In genomic region chr10:102855731-102856436, GRCh38 we compare ENCODE assay signal across 9 cellular contexts. TPM values are rescaled to one million over a fixed set of nuclear protein-coding genes. Genes with fewer than 3 reads are reported as not detected.
DNase-seq lines count a peak whose midpoint lies in the region; ATAC-seq, FAIRE-seq and TF ChIP-seq lines count a peak whose summit lies in the region.
"Not testable (repeated sequence)": the region's sequence is repeated elsewhere in the genome, so short reads cannot be mapped to it uniquely, and the experiment has no call there.
"Had no signal": no experiment of that assay in that cellular context is flagged by ENCODE, and none has a peak within 500 bp of the region (broad histone marks: within the 10 kb centered on the region; RNA-seq: fewer than 3 reads in every experiment).

No MANE protein-coding gene starts in this region.

- H3K36me3 ChIP-seq in endodermal cell (ENCODE audit: control insufficient read depth, insufficient read depth, low read length); HepG2 (replicated peaks in 1 of 2; ENCODE audit: control insufficient read depth in 1 of 2, insufficient read depth in 2 of 2, low read length in 2 of 2); smooth muscle cell (ENCODE audit: low read depth): not testable (repeated sequence)

- not testable (repeated sequence) for H3K4me1 Mint-ChIP-seq in activated T-helper 17 cell treated with anti-CD3 and anti-CD28 coated beads, Interleukin-2, amount 50 U/mL, for 72 hours; endodermal cell

- WGBS in endodermal cell (ENCODE audit: insufficient coverage in 1 of 2, insufficient read length in 1 of 2), 2 experiments, result 74 to 78% methylated on average over 8 to 10 of the region's 11 CpGs
- 47% methylated on average over 10 of the region's 11 CpGs for WGBS in HepG2 (ENCODE audit: low lambda C conversion rate)
- WGBS in smooth muscle cell (ENCODE audit: low lambda C conversion rate), result 7% methylated on average over 11 of the region's 11 CpGs

- peak; percentile 15 for FAIRE-seq in HepG2 (lab: Jason Lieb, UNC)

- CTCF ChIA-PET in AG04450 (lab: Charles Lee), result interaction anchor here (0.7 kb wide), 1 partner anchor 28 kb away, joined by 3 read pairs; no protein-coding TSS in a partner anchor
- CTCF ChIA-PET in RWPE1 (lab: Yijun Ruan, JAX), result interaction anchor here (0.9 kb wide), 1 partner anchor 21 kb away, joined by 4 read pairs; no protein-coding TSS in a partner anchor
- CTCF ChIA-PET in HepG2 (lab: Yijun Ruan, JAX; ENCODE audit: low intra/inter-chr PET ratio, low total read pairs), result not testable (repeated sequence)

- POLR2A ChIA-PET in AG04450 (lab: Yijun Ruan, JAX) (interaction anchor here (0.7 to 1.4 kb wide), 2 partner anchors 113 to 142 kb away, joined by 3 read pairs; partner anchors contain the start of genes ARL3 and SFXN2), HepG2 (lab: Yijun Ruan, JAX) (interaction anchor here (2.0 kb wide), 1 partner anchor 10 kb away, joined by 6 read pairs; no protein-coding TSS in a partner anchor)
- POLR2A ChIA-PET in RWPE1 (lab: Yijun Ruan, JAX; ENCODE audit: low non-redundant PET), result not testable (repeated sequence)

- H3K36me3 Mint-ChIP-seq in activated T-helper 17 cell treated with anti-CD3 and anti-CD28 coated beads, Interleukin-2, amount 50 U/mL, for 72 hours (ENCODE audit: low read depth), result peaks cover 16% of the 10 kb centered on the region
- not testable (repeated sequence) for H3K36me3 Mint-ChIP-seq in endodermal cell (ENCODE audit: low read depth)

- intact Hi-C loops in HepG2 (cut with micrococcal nuclease; ENCODE audit: unreplicated experiment), result not testable (repeated sequence)

- not testable (repeated sequence) for H3K9me3 Mint-ChIP-seq in activated T-helper 17 cell treated with anti-CD3 and anti-CD28 coated beads, Interleukin-2, amount 50 U/mL, for 72 hours; endodermal cell

- not testable (repeated sequence) for H3K9ac ChIP-seq in endodermal cell (ENCODE audit: extremely low read depth, low read length, poor library complexity, severe bottlenecking); smooth muscle cell (ENCODE audit: low read depth)
- H3K9ac ChIP-seq in HepG2 (ENCODE audit: insufficient read depth, low read depth, low read length), result peak overlapping the region; percentile 13; the same call in 1 of the 2 replicates

- not testable (repeated sequence) for ATAC-seq in activated T-helper 17 cell treated with anti-CD3 and anti-CD28 coated beads, Interleukin-2, amount 50 U/mL, for 72 hours (replicated peaks)
- ATAC-seq in HepG2, result peak; percentile 17; the same call in 1 of the 3 replicates

- peak; percentile 84 for DNase-seq in AG04450 (ENCODE audit: low read depth, low spot score)
- peak; percentile 98 for DNase-seq in H4 (ENCODE audit: low spot score)
- DNase-seq in NB4 (ENCODE audit: low read depth), result peak; percentile 98
- DNase-seq in RWPE1 (ENCODE audit: low spot score), result peak; percentile 58
- DNase-seq in endodermal cell, result peak; percentile 64
- DNase-seq in HepG2 (ENCODE audit: low spot score), result peak; percentile 83
- not testable (repeated sequence) for DNase-seq in smooth muscle cell (lab: John Stamatoyannopoulos, UW; ENCODE audit: unreplicated experiment)

- TF ChIP-seq CTCF in AG04450 (IDR thresholded peaks at IDR 0.05; ENCODE audit: low read depth, low read length); NB4 (IDR thresholded peaks at IDR 0.05; ENCODE audit: low read depth, low read length); RWPE1 (conservative IDR thresholded peaks at IDR 0.05; ENCODE audit: low read depth); endodermal cell (conservative IDR thresholded peaks at IDR 0.05); HepG2 (CRISPR knock-in tag; IDR thresholded peaks at IDR 0.05); smooth muscle cell (IDR thresholded peaks at IDR 0.05; ENCODE audit: borderline replicate concordance, insufficient read depth, poor library complexity, severe bottlenecking): not testable (repeated sequence)

- in situ Hi-C loops in HepG2 (cut with HindIII; ENCODE audit: extremely low pct_ligation_motif_present, low pct_unique_long_range_greater_than_20kb), result not testable (repeated sequence)

- H3K27ac ChIP-seq in AG04450 (ENCODE audit: low read depth, low read length), result peak overlapping the region; percentile 75
- H3K27ac ChIP-seq in RWPE1, result peak overlapping the region; percentile 63
- not testable (repeated sequence) for H3K27ac ChIP-seq in endodermal cell (ENCODE audit: low read depth, low read length)
- peak overlapping the region; percentile 58 for H3K27ac ChIP-seq in HepG2 (ENCODE audit: extremely low read length, insufficient read depth, low read length)
- H3K27ac ChIP-seq in smooth muscle cell (ENCODE audit: low read depth), result peak overlapping the region; percentile 66

- TF ChIP-seq POLR2A in NB4 (IDR thresholded peaks at IDR 0.05; ENCODE audit: extremely low read depth, insufficient read length); HepG2 (IDR thresholded peaks at IDR 0.05; ENCODE audit: insufficient read depth in 1 of 2, low read depth in 2 of 2, low read length in 2 of 2): not testable (repeated sequence)

- H2AFZ ChIP-seq in HepG2 (ENCODE audit: low read length); smooth muscle cell (ENCODE audit: low read depth): not testable (repeated sequence)

- not testable (repeated sequence) for H3K27me3 Mint-ChIP-seq in activated T-helper 17 cell treated with anti-CD3 and anti-CD28 coated beads, Interleukin-2, amount 50 U/mL, for 72 hours; endodermal cell (ENCODE audit: insufficient read depth)

- peak overlapping the region; percentile 52 for H3K4me2 ChIP-seq in HepG2 (ENCODE audit: low read depth, low read length)
- H3K4me2 ChIP-seq in smooth muscle cell, result not testable (repeated sequence)

- TF ChIP-seq RAD21 in HepG2 (CRISPR knock-in tag; IDR thresholded peaks at IDR 0.05), result not testable (repeated sequence)

- not testable (repeated sequence) for H3K4me3 ChIP-seq in AG04450 (ENCODE audit: low read depth, low read length); NB4 (ENCODE audit: low read depth, low read length); endodermal cell (ENCODE audit: low read length); smooth muscle cell
- H3K4me3 ChIP-seq in HepG2 (replicated peaks in 1 of 3; ENCODE audit: insufficient read depth in 1 of 3, low read depth in 2 of 3, low read length in 3 of 3), result peak overlapping the region in 2 of 3 experiments; percentile 10 to 39; a peak in 3 of 6 replicates

- not testable (repeated sequence) for BruUV-seq in HepG2 (replicated peaks; lab: Mats Ljungman, UMichigan)

- not testable (repeated sequence) for H3K27ac Mint-ChIP-seq in activated T-helper 17 cell treated with anti-CD3 and anti-CD28 coated beads, Interleukin-2, amount 50 U/mL, for 72 hours
- H3K27ac Mint-ChIP-seq in endodermal cell, result peak overlapping the region; percentile 58

- H3K27me3 ChIP-seq in AG04450 (ENCODE audit: control insufficient read depth, insufficient read depth, low read length); endodermal cell (ENCODE audit: control insufficient read depth, insufficient read depth, low read length, poor library complexity, severe bottlenecking); HepG2 (ENCODE audit: control insufficient read depth in 1 of 2, insufficient read depth in 2 of 2, low read length in 2 of 2); smooth muscle cell (ENCODE audit: low read depth): not testable (repeated sequence)

- not testable (repeated sequence) for H3K9me3 ChIP-seq in AG04450 (ENCODE audit: control insufficient read depth, insufficient read depth, low read length); endodermal cell (ENCODE audit: control insufficient read depth, low read length); HepG2 (ENCODE audit: low read length); smooth muscle cell (replicated peaks; ENCODE audit: low read depth)

- H3K4me1 ChIP-seq in endodermal cell (ENCODE audit: control insufficient read depth, insufficient read depth, low read length); smooth muscle cell (ENCODE audit: low read depth): not testable (repeated sequence)
- peaks cover 44% of the 10 kb centered on the region for H3K4me1 ChIP-seq in HepG2 (ENCODE audit: insufficient read depth, low read length)

- peak overlapping the region; percentile 58 for H3K4me3 Mint-ChIP-seq in activated T-helper 17 cell treated with anti-CD3 and anti-CD28 coated beads, Interleukin-2, amount 50 U/mL, for 72 hours
- H3K4me3 Mint-ChIP-seq in endodermal cell, result not testable (repeated sequence)

- not testable (repeated sequence) for H4K20me1 ChIP-seq in HepG2 (ENCODE audit: insufficient read depth, low read length); smooth muscle cell (ENCODE audit: low read depth)

- H3K79me2 ChIP-seq in HepG2 (ENCODE audit: insufficient read depth, low read length), result peaks cover 27% of the 10 kb centered on the region
- H3K79me2 ChIP-seq in smooth muscle cell (ENCODE audit: low read depth), result not testable (repeated sequence)

- not testable (repeated sequence) for H3F3A ChIP-seq in smooth muscle cell (ENCODE audit: low read depth)

- TF ChIP-seq EP300 in HepG2 (IDR thresholded peaks at IDR 0.05; ENCODE audit: low read depth in 2 of 2, low read length in 2 of 2), result 0 out of 4 replicates have a peak, but pooled peaks of 1 of the 2 experiments have one; percentile 23
- not testable (repeated sequence) for TF ChIP-seq EP300 in HepG2 (CRISPR knock-in tag; IDR thresholded peaks at IDR 0.05; ENCODE audit: borderline replicate concordance)

RNA-seq across cellular contexts. Expression of gene BORCS7, which starts 1.8 kb away (rescaled TPM):
- polyA plus RNA-seq in AG04450 (2011; rRNA removed) (21.0 and 31.1 TPM in 2 replicates), HepG2 (2011; rRNA removed) (29.4 and 33.6 TPM in 2 replicates), smooth muscle cell (9.3 and 11.5 TPM in 2 replicates)
- 7.1 and 9.7 TPM in 2 replicates for polyA minus RNA-seq in AG04450 (2011; rRNA and poly(A)+ RNA removed)
- 19.1 and 25.1 TPM in 2 replicates for total RNA-seq in H4 (2014; rRNA removed; shearing (Covaris generic))
- 10 to 100 TPM; 10.2 to 11.5 TPM for total RNA-seq in activated T-helper 17 cell treated with anti-CD3 and anti-CD28 coated beads, Interleukin-2, amount 50 U/mL, for 72 hours
- total RNA-seq in endodermal cell (1 to 10 TPM; 5.0 to 5.7 TPM), HepG2 (2016; rRNA removed; fragmentation: Illumina TruSeq; extraction: Trizol) (23.8 and 28.8 TPM in 2 replicates), smooth muscle cell (18.3 and 35.7 TPM in 2 replicates)
- polyA plus RNA-seq in endodermal cell (2013, experiment 1 of 2), result 16.1 TPM
- 15.2 TPM for polyA plus RNA-seq in endodermal cell (2013, experiment 2 of 2)
- total RNA-seq in HepG2 (2016; cell fraction: cytosol; rRNA removed; fragmentation: Illumina TruSeq; extraction: Trizol; ENCODE audit: low read depth), result 3.8 and 4.1 TPM in 2 replicates
- 23.3 and 33.1 TPM in 2 replicates for total RNA-seq in HepG2 (2016; cell fraction: insoluble cytoplasmic fraction; rRNA removed; fragmentation: Illumina TruSeq; extraction: Trizol)
- total RNA-seq in HepG2 (2016; cell fraction: membrane; rRNA removed; fragmentation: Illumina TruSeq; extraction: Trizol), result 10.2 and 12.8 TPM in 2 replicates
- total RNA-seq in HepG2 (2016; cell fraction: nucleus; rRNA removed; fragmentation: Illumina TruSeq; extraction: Trizol), result 12.8 and 13.6 TPM in 2 replicates
- 28.0 and 35.3 TPM in 2 replicates for polyA plus RNA-seq in HepG2 (2011; cell fraction: cytosol; rRNA removed)
- 12.6 and 16.4 TPM in 2 replicates for polyA plus RNA-seq in HepG2 (2011; cell fraction: nucleus; rRNA removed)
- polyA plus RNA-seq in HepG2 (2012), result 27.9 and 31.1 TPM in 2 replicates
- 5.4 and 5.8 TPM in 2 replicates for polyA plus RNA-seq in HepG2 (2016; cell fraction: cytosol; fragmentation: Illumina TruSeq; extraction: Trizol; ENCODE audit: low read depth)
- polyA plus RNA-seq in HepG2 (2016; cell fraction: insoluble cytoplasmic fraction; fragmentation: Illumina TruSeq; extraction: Trizol; ENCODE audit: low read depth), result 32.6 and 40.5 TPM in 2 replicates
- polyA plus RNA-seq in HepG2 (2016; cell fraction: membrane; fragmentation: Illumina TruSeq; extraction: Trizol; ENCODE audit: low read depth), result 10.3 and 13.0 TPM in 2 replicates
- polyA plus RNA-seq in HepG2 (2016; cell fraction: nucleus; fragmentation: Illumina TruSeq; extraction: Trizol; ENCODE audit: insufficient read depth, low read depth), result 19.0 and 22.2 TPM in 2 replicates
- polyA minus RNA-seq in HepG2 (2011; rRNA and poly(A)+ RNA removed; ENCODE audit: low replicate concordance), result 9.9 and 17.1 TPM in 2 replicates
- polyA minus RNA-seq in HepG2 (2011; cell fraction: cytosol; rRNA and poly(A)+ RNA removed), result 7.5 and 8.2 TPM in 2 replicates
- polyA minus RNA-seq in HepG2 (2011; cell fraction: nucleus; rRNA and poly(A)+ RNA removed), result 26.7 and 33.2 TPM in 2 replicates

RNA-seq across cellular contexts. Expression of gene AS3MT, which starts 13.4 kb away (rescaled TPM):
- polyA plus RNA-seq in AG04450 (2011; rRNA removed) (4.0 and 6.7 TPM in 2 replicates), HepG2 (2011; rRNA removed) (8.3 and 8.7 TPM in 2 replicates), smooth muscle cell (1.7 and 2.2 TPM in 2 replicates)
- 0.74 and 1.4 TPM in 2 replicates for polyA minus RNA-seq in AG04450 (2011; rRNA and poly(A)+ RNA removed)
- total RNA-seq in H4 (2014; rRNA removed; shearing (Covaris generic)), result not detected in 2 replicates
- total RNA-seq in activated T-helper 17 cell treated with anti-CD3 and anti-CD28 coated beads, Interleukin-2, amount 50 U/mL, for 72 hours, result 1 to 10 TPM in 1 of 2 donors, not detected in 1; 1.6 TPM
- total RNA-seq in endodermal cell (10 to 100 TPM; 10.2 to 20.9 TPM), HepG2 (2016; rRNA removed; fragmentation: Illumina TruSeq; extraction: Trizol) (17.4 and 27.3 TPM in 2 replicates), smooth muscle cell (3.7 and 4.2 TPM in 2 replicates)
- 19.9 TPM for polyA plus RNA-seq in endodermal cell (2013, experiment 1 of 2)
- 19.3 TPM for polyA plus RNA-seq in endodermal cell (2013, experiment 2 of 2)
- total RNA-seq in HepG2 (2016; cell fraction: cytosol; rRNA removed; fragmentation: Illumina TruSeq; extraction: Trizol; ENCODE audit: low read depth), result 6.0 and 6.4 TPM in 2 replicates
- 18.5 and 26.0 TPM in 2 replicates for total RNA-seq in HepG2 (2016; cell fraction: insoluble cytoplasmic fraction; rRNA removed; fragmentation: Illumina TruSeq; extraction: Trizol)
- 10.3 and 11.3 TPM in 2 replicates for total RNA-seq in HepG2 (2016; cell fraction: membrane; rRNA removed; fragmentation: Illumina TruSeq; extraction: Trizol)
- 8.2 and 11.9 TPM in 2 replicates for total RNA-seq in HepG2 (2016; cell fraction: nucleus; rRNA removed; fragmentation: Illumina TruSeq; extraction: Trizol)
- polyA plus RNA-seq in HepG2 (2011; cell fraction: cytosol; rRNA removed), result 5.8 and 7.5 TPM in 2 replicates
- 3.2 and 3.9 TPM in 2 replicates for polyA plus RNA-seq in HepG2 (2011; cell fraction: nucleus; rRNA removed)
- 11.6 and 20.7 TPM in 2 replicates for polyA plus RNA-seq in HepG2 (2012)
- 4.8 and 5.8 TPM in 2 replicates for polyA plus RNA-seq in HepG2 (2016; cell fraction: cytosol; fragmentation: Illumina TruSeq; extraction: Trizol; ENCODE audit: low read depth)
- 26.9 and 30.9 TPM in 2 replicates for polyA plus RNA-seq in HepG2 (2016; cell fraction: insoluble cytoplasmic fraction; fragmentation: Illumina TruSeq; extraction: Trizol; ENCODE audit: low read depth)
- 9.9 and 10.8 TPM in 2 replicates for polyA plus RNA-seq in HepG2 (2016; cell fraction: membrane; fragmentation: Illumina TruSeq; extraction: Trizol; ENCODE audit: low read depth)
- polyA plus RNA-seq in HepG2 (2016; cell fraction: nucleus; fragmentation: Illumina TruSeq; extraction: Trizol; ENCODE audit: insufficient read depth, low read depth), result 14.1 and 15.2 TPM in 2 replicates
- polyA minus RNA-seq in HepG2 (2011; rRNA and poly(A)+ RNA removed; ENCODE audit: low replicate concordance), result 4.1 TPM in 1 of 2 replicates, not detected in the other
- polyA minus RNA-seq in HepG2 (2011; cell fraction: cytosol; rRNA and poly(A)+ RNA removed), result 2.7 and 3.0 TPM in 2 replicates
- polyA minus RNA-seq in HepG2 (2011; cell fraction: nucleus; rRNA and poly(A)+ RNA removed), result 5.3 and 7.8 TPM in 2 replicates

RNA-seq across cellular contexts. Expression of gene CYP17A1, which starts 18.7 kb away (rescaled TPM):
- not detected in 2 replicates for polyA plus RNA-seq in AG04450 (2011; rRNA removed)
- polyA minus RNA-seq in AG04450 (2011; rRNA and poly(A)+ RNA removed), result not detected in 2 replicates
- total RNA-seq in H4 (2014; rRNA removed; shearing (Covaris generic)), result not detected in 2 replicates
- not detected for total RNA-seq in activated T-helper 17 cell treated with anti-CD3 and anti-CD28 coated beads, Interleukin-2, amount 50 U/mL, for 72 hours
- total RNA-seq in endodermal cell, result not detected
- not detected for polyA plus RNA-seq in endodermal cell (2013, experiment 1 of 2)
- not detected for polyA plus RNA-seq in endodermal cell (2013, experiment 2 of 2)
- 0.13 and 0.14 TPM in 2 replicates for total RNA-seq in HepG2 (2016; rRNA removed; fragmentation: Illumina TruSeq; extraction: Trizol)
- 0.18 TPM in 1 of 2 replicates, not detected in the other for total RNA-seq in HepG2 (2016; cell fraction: cytosol; rRNA removed; fragmentation: Illumina TruSeq; extraction: Trizol; ENCODE audit: low read depth)
- 0.15 TPM in 1 of 2 replicates, not detected in the other for total RNA-seq in HepG2 (2016; cell fraction: insoluble cytoplasmic fraction; rRNA removed; fragmentation: Illumina TruSeq; extraction: Trizol)
- total RNA-seq in HepG2 (2016; cell fraction: membrane; rRNA removed; fragmentation: Illumina TruSeq; extraction: Trizol), result 0.14 TPM in 1 of 2 replicates, not detected in the other
- total RNA-seq in HepG2 (2016; cell fraction: nucleus; rRNA removed; fragmentation: Illumina TruSeq; extraction: Trizol), result not detected in 2 replicates
- 1.1 and 3.5 TPM in 2 replicates for polyA plus RNA-seq in HepG2 (2011; rRNA removed)
- polyA plus RNA-seq in HepG2 (2011; cell fraction: cytosol; rRNA removed), result 0.87 and 3.2 TPM in 2 replicates
- polyA plus RNA-seq in HepG2 (2011; cell fraction: nucleus; rRNA removed), result 0.51 and 2.0 TPM in 2 replicates
- polyA plus RNA-seq in HepG2 (2012), result 8.8 and 14.0 TPM in 2 replicates
- 0.08 and 0.10 TPM in 2 replicates for polyA plus RNA-seq in HepG2 (2016; cell fraction: cytosol; fragmentation: Illumina TruSeq; extraction: Trizol; ENCODE audit: low read depth)
- polyA plus RNA-seq in HepG2 (2016; cell fraction: insoluble cytoplasmic fraction; fragmentation: Illumina TruSeq; extraction: Trizol; ENCODE audit: low read depth), result 0.16 TPM in 1 of 2 replicates, not detected in the other
- 1.4 TPM in 1 of 2 replicates, not detected in the other for polyA plus RNA-seq in HepG2 (2016; cell fraction: membrane; fragmentation: Illumina TruSeq; extraction: Trizol; ENCODE audit: low read depth)
- polyA plus RNA-seq in HepG2 (2016; cell fraction: nucleus; fragmentation: Illumina TruSeq; extraction: Trizol; ENCODE audit: insufficient read depth, low read depth), result 0.57 TPM in 1 of 2 replicates, not detected in the other
- polyA minus RNA-seq in HepG2 (2011; rRNA and poly(A)+ RNA removed; ENCODE audit: low replicate concordance), result 1.7 TPM in 1 of 2 replicates, not detected in the other
- 0.44 and 2.8 TPM in 2 replicates for polyA minus RNA-seq in HepG2 (2011; cell fraction: cytosol; rRNA and poly(A)+ RNA removed)
- polyA minus RNA-seq in HepG2 (2011; cell fraction: nucleus; rRNA and poly(A)+ RNA removed), result 0.39 and 1.5 TPM in 2 replicates
- total RNA-seq in smooth muscle cell, result not detected in 2 replicates
- polyA plus RNA-seq in smooth muscle cell, result not detected in 2 replicates
- total RNA-seq: T-helper 2 cell treated with Interferon-gamma antibody and Interleukin-4, amounts not matched to agents 100 ng/mL and 5 ng/mL, for 36 hours had no signal
